ENCODE assay signal across 8 cellular contexts in genomic region chr19:13012690-13013608, GRCh38. TPM values are rescaled to one million over a fixed set of nuclear protein-coding genes. Genes with fewer than 3 reads are reported as not detected.
A peak's percentile ranks its signal among the peaks of the same experiment; 100 is the strongest.
DNase-seq lines count a peak whose midpoint lies in the region; TF ChIP-seq lines count a peak whose summit lies in the region.

No MANE protein-coding gene starts in this region.

- H3K36me3 ChIP-seq in endodermal cell (ENCODE audit: control insufficient read depth, insufficient read depth, low read length) (no peaks in the 10 kb centered on the region), vagina (no peaks in the 10 kb centered on the region)

- H3K9me3 Mint-ChIP-seq in T-helper 1 cell treated with Interleukin-12 subunit alpha and Interleukin-12 subunit beta and Interleukin-4 antibody, amounts not matched to agents 30 μg/mL and 1 μg/mL, for 36 hours: no peaks in the 10 kb centered on the region
- H3K9me3 Mint-ChIP-seq in endodermal cell: peaks cover 6% of the 10 kb centered on the region

- H3K36me3 Mint-ChIP-seq in T-helper 1 cell treated with Interleukin-12 subunit alpha and Interleukin-12 subunit beta and Interleukin-4 antibody, amounts not matched to agents 30 μg/mL and 1 μg/mL, for 36 hours (ENCODE audit: low read depth): peaks cover 6% of the 10 kb centered on the region
- H3K36me3 Mint-ChIP-seq in endodermal cell (ENCODE audit: low read depth): no peaks in the 10 kb centered on the region

- H3K27me3 Mint-ChIP-seq in T-helper 1 cell treated with Interleukin-12 subunit alpha and Interleukin-12 subunit beta and Interleukin-4 antibody, amounts not matched to agents 30 μg/mL and 1 μg/mL, for 36 hours (ENCODE audit: low read depth): peaks cover 82% of the 10 kb centered on the region
- H3K27me3 Mint-ChIP-seq in endodermal cell (ENCODE audit: insufficient read depth): peaks cover 100% of the 10 kb centered on the region

- peak; percentile 56 for DNase-seq in GM19240 (ENCODE audit: insufficient read length, low spot score)
- DNase-seq in endodermal cell: peak; percentile 74
- DNase-seq in myocyte (ENCODE audit: low read depth): peak; percentile 77
- no peak for DNase-seq in vagina (ENCODE audit: extremely low spot score in 2 of 2)
- DNase-seq in DMS79 (lab: John Stamatoyannopoulos, UW): no peak
- no peak for DNase-seq in HuH-7 (ENCODE audit: low spot score)
- DNase-seq in D341Med (ENCODE audit: low spot score): no peak

- H3K4me3 Mint-ChIP-seq in T-helper 1 cell treated with Interleukin-12 subunit alpha and Interleukin-12 subunit beta and Interleukin-4 antibody, amounts not matched to agents 30 μg/mL and 1 μg/mL, for 36 hours: peak overlapping the region; percentile 77
- H3K4me3 Mint-ChIP-seq in endodermal cell: peak overlapping the region; percentile 22

- H3K27me3 ChIP-seq in endodermal cell (ENCODE audit: control insufficient read depth, insufficient read depth, low read length, poor library complexity, severe bottlenecking): peaks cover 100% of the 10 kb centered on the region
- H3K27me3 ChIP-seq in vagina: no peaks in the 10 kb centered on the region

- TF ChIP-seq POLR2A in vagina (IDR thresholded peaks at IDR 0.05): no peak

- peaks cover 8% of the 10 kb centered on the region for H3K4me1 ChIP-seq in endodermal cell (ENCODE audit: control insufficient read depth, insufficient read depth, low read length)
- H3K4me1 ChIP-seq in vagina: peaks cover 97% of the 10 kb centered on the region

- H3K4me3 ChIP-seq in endodermal cell (ENCODE audit: low read length) (no peak overlapping the region), vagina (peak overlapping the region; percentile 47 to 50)

- no peak for TF ChIP-seq CTCF in endodermal cell (conservative IDR thresholded peaks at IDR 0.05)
- no peak for TF ChIP-seq CTCF in vagina (IDR thresholded peaks at IDR 0.05)

- H3K27ac Mint-ChIP-seq in T-helper 1 cell treated with Interleukin-12 subunit alpha and Interleukin-12 subunit beta and Interleukin-4 antibody, amounts not matched to agents 30 μg/mL and 1 μg/mL, for 36 hours: peak overlapping the region; percentile 38
- H3K27ac Mint-ChIP-seq in endodermal cell: no peak overlapping the region

- 1 to 2% methylated on average over 23 to 51 of the region's 52 CpGs for WGBS in endodermal cell (ENCODE audit: insufficient coverage in 1 of 2, insufficient read length in 1 of 2), 2 experiments

- intact Hi-C loops in vagina (cut with DNase I): no loop called here

- no peak overlapping the region for H3K9ac ChIP-seq in endodermal cell (ENCODE audit: extremely low read depth, low read length, poor library complexity, severe bottlenecking)

- no peak overlapping the region for H3K27ac ChIP-seq in endodermal cell (ENCODE audit: low read depth, low read length)
- H3K27ac ChIP-seq in vagina: peak overlapping the region; percentile 99

- H3K9me3 ChIP-seq in endodermal cell (ENCODE audit: control insufficient read depth, low read length): no peaks in the 10 kb centered on the region
- H3K9me3 ChIP-seq in vagina: no peaks in the 10 kb centered on the region

- H3K4me1 Mint-ChIP-seq in T-helper 1 cell treated with Interleukin-12 subunit alpha and Interleukin-12 subunit beta and Interleukin-4 antibody, amounts not matched to agents 30 μg/mL and 1 μg/mL, for 36 hours (ENCODE audit: low read depth): peaks cover 13% of the 10 kb centered on the region
- peaks cover 31% of the 10 kb centered on the region for H3K4me1 Mint-ChIP-seq in endodermal cell

RNA-seq across cellular contexts. Expression of gene NFIX, which starts 17.7 kb away (rescaled TPM):
- under 1 TPM; 0.22 to 0.40 TPM for total RNA-seq in endodermal cell
- 0.93 TPM for polyA plus RNA-seq in endodermal cell (2013, experiment 1 of 2)
- 0.70 TPM for polyA plus RNA-seq in endodermal cell (2013, experiment 2 of 2)
- 17.7 and 23.3 TPM in 2 replicates for total RNA-seq in myocyte
- 86.6 TPM for polyA plus RNA-seq in myocyte (2012)
- 81.8 TPM for total RNA-seq in vagina

RNA-seq across cellular contexts. Expression of gene DAND5, which starts 43.6 kb away (rescaled TPM):
- total RNA-seq in endodermal cell: under 1 TPM; 0.13 to 0.40 TPM
- polyA plus RNA-seq in endodermal cell (2013, experiment 1 of 2): not detected
- not detected for polyA plus RNA-seq in endodermal cell (2013, experiment 2 of 2)
- total RNA-seq in myocyte: not detected in 2 replicates
- polyA plus RNA-seq in myocyte (2012): not detected
- not detected for total RNA-seq in vagina

RNA-seq across cellular contexts. Expression of gene GADD45GIP1, which starts 55.9 kb away (rescaled TPM):
- 10 to 100 TPM; 31.0 to 34.9 TPM for total RNA-seq in endodermal cell
- polyA plus RNA-seq in endodermal cell (2013, experiment 1 of 2): 37.5 TPM
- polyA plus RNA-seq in endodermal cell (2013, experiment 2 of 2): 41.7 TPM
- total RNA-seq in myocyte: 44.6 and 58.1 TPM in 2 replicates
- 52.4 TPM for polyA plus RNA-seq in myocyte (2012)
- total RNA-seq in vagina: 80.3 TPM

Comparison
In these comparisons a context has a peak if more than half of its experiments do, and no peak if none do; other contexts are left out.
1. DNase-seq: peak in GM19240 (single experiment), endodermal cell (single experiment) and myocyte (single experiment); none in vagina (0 of 2), DMS79 (single experiment), HuH-7 (single experiment) and D341Med (single experiment).
2. RNA of gene NFIX, which starts 17.7 kb away (total RNA-seq): 81.8 TPM in vagina (single experiment) and 17.7 to 23.3 TPM in myocyte; 0.22 to 0.40 TPM in endodermal cell; every median in the first group is over 10 times any median in the second.